1 cellular context compared by ENCODE assay signal in the genomic region with DNA sequence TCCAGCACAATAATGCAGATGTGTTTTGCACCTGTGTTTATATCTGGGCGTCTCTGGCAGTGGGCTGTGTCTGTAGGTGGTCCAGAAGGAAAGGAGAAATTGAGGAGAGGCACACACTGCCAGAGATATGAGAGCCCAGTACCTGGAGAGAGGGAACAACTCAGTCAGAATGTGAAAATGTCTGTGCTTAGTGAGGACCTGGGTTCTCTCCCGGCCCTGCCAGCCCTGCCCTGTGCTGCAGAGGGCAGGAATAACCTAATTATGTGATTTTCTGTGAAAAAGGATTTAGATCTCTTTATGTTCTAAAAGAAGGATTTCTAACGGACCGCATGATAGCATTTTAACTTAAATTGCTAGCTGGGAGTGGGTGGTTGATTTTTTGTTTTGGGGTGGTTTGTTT.
TF ChIP-seq lines count a peak whose summit lies in the region.

No MANE protein-coding gene starts in this region.

TF ChIP-seq in GM23338, 12 proteins besides CTCF, POLR2A, EP300 and RAD21 (continued from another document):
- TF ChIP-seq, protein P1, sequence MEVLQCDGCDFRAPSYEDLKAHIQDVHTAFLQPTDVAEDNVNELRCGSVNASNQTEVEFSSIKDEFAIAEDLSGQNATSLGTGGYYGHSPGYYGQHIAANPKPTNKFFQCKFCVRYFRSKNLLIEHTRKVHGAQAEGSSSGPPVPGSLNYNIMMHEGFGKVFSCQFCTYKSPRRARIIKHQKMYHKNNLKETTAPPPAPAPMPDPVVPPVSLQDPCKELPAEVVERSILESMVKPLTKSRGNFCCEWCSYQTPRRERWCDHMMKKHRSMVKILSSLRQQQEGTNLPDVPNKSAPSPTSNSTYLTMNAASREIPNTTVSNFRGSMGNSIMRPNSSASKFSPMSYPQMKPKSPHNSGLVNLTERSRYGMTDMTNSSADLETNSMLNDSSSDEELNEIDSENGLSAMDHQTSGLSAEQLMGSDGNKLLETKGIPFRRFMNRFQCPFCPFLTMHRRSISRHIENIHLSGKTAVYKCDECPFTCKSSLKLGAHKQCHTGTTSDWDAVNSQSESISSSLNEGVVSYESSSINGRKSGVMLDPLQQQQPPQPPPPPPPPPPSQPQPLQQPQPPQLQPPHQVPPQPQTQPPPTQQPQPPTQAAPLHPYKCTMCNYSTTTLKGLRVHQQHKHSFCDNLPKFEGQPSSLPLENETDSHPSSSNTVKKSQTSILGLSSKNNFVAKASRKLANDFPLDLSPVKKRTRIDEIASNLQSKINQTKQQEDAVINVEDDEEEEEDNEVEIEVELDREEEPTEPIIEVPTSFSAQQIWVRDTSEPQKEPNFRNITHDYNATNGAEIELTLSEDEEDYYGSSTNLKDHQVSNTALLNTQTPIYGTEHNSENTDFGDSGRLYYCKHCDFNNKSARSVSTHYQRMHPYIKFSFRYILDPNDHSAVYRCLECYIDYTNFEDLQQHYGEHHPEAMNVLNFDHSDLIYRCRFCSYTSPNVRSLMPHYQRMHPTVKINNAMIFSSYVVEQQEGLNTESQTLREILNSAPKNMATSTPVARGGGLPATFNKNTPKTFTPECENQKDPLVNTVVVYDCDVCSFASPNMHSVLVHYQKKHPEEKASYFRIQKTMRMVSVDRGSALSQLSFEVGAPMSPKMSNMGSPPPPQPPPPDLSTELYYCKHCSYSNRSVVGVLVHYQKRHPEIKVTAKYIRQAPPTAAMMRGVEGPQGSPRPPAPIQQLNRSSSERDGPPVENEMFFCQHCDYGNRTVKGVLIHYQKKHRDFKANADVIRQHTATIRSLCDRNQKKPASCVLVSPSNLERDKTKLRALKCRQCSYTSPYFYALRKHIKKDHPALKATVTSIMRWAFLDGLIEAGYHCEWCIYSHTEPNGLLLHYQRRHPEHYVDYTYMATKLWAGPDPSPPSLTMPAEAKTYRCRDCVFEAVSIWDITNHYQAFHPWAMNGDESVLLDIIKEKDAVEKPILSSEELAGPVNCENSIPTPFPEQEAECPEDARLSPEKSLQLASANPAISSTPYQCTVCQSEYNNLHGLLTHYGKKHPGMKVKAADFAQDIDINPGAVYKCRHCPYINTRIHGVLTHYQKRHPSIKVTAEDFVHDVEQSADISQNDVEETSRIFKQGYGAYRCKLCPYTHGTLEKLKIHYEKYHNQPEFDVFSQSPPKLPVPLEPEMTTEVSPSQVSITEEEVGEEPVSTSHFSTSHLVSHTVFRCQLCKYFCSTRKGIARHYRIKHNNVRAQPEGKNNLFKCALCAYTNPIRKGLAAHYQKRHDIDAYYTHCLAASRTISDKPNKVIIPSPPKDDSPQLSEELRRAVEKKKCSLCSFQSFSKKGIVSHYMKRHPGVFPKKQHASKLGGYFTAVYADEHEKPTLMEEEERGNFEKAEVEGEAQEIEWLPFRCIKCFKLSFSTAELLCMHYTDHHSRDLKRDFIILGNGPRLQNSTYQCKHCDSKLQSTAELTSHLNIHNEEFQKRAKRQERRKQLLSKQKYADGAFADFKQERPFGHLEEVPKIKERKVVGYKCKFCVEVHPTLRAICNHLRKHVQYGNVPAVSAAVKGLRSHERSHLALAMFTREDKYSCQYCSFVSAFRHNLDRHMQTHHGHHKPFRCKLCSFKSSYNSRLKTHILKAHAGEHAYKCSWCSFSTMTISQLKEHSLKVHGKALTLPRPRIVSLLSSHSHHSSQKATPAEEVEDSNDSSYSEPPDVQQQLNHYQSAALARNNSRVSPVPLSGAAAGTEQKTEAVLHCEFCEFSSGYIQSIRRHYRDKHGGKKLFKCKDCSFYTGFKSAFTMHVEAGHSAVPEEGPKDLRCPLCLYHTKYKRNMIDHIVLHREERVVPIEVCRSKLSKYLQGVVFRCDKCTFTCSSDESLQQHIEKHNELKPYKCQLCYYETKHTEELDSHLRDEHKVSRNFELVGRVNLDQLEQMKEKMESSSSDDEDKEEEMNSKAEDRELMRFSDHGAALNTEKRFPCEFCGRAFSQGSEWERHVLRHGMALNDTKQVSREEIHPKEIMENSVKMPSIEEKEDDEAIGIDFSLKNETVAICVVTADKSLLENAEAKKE (CRISPR knock-in tag; IDR thresholded peaks at IDR 0.05): no peak
